In the genomic region with DNA sequence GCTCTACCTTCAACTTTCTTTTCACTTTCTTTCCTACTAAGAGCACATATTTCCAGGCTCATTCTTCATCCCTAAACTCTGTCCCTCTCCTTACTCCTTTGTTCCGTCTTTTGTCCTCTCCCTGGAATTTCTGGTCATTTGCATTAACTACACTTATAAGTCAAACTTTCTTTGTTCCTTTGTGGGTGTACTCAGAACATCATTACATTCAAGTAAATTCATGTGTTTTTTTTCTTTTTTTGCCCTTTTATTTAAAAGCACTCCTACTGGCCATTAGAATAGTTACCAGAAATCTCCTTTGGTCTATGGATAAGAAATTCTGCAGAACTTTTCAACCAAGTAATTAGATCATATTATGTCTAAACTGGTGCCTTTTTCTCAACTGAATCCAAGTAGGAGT, we compare ENCODE assay signal across 23 cellular contexts.
"Had no signal": no experiment of that assay in that cellular context is flagged by ENCODE, and none has a peak within 500 bp of the region (broad histone marks: within the 10 kb centered on the region; RNA-seq: fewer than 3 reads in every experiment).

No MANE protein-coding gene starts in this region.

- H3K27me3 ChIP-seq: brain microvascular endothelial cell, gastroesophageal sphincter, thyroid gland had no signal

- H3K27ac ChIP-seq: brain microvascular endothelial cell, gastroesophageal sphincter, thyroid gland had no signal

- H3K36me3 ChIP-seq: brain microvascular endothelial cell, gastroesophageal sphincter, thyroid gland had no signal

- DNase-seq: activated B cell treated with CpG ODN at 0.5 μM for 24 hours; activated CD4-positive, alpha-beta memory T cell treated with anti-CD3 and anti-CD28 coated beads, Interleukin-2, amount 10 ng/mL, durations not matched to agents 7 days and 5 days; activated CD4-positive, alpha-beta T cell treated with anti-CD3 and anti-CD28 coated beads for 4 hours; activated CD8-positive, alpha-beta memory T cell treated with anti-CD3 and anti-CD28 coated beads, Interleukin-2, amount 10 ng/mL, durations not matched to agents 7 days and 5 days; activated naive CD4-positive, alpha-beta T cell treated with Interleukin-2 at 50 U/mL for 16 hours; activated naive CD8-positive, alpha-beta T cell treated with anti-CD3 and anti-CD28 coated beads, Interleukin-2, amount 50 U/mL, for 24 hours; activated T-cell treated with anti-CD3 and anti-CD28 coated beads, Interleukin-2, amount 50 U/mL, for 24 hours; anterior cingulate cortex; brain microvascular endothelial cell; cortex of kidney; mucosa of descending colon; naive B cell; posterior cingulate gyrus; stimulated activated CD4-positive, alpha-beta T cell treated with anti-CD3 and anti-CD28 coated beads, Interleukin-12 subunit alpha, Interleukin-12 subunit beta, amount 100 ng/mL, for 4 hours; stimulated activated CD4-positive, alpha-beta T cell treated with anti-CD3 and anti-CD28 coated beads, Interleukin-2, amount 100 ng/mL, for 24 hours; stimulated activated naive CD4-positive, alpha-beta T cell treated with Interleukin-2 at 50 U/mL for 16 hours; thyroid gland had no signal

- H3K36me3 Mint-ChIP-seq: activated CD8-positive, alpha-beta memory T cell treated with anti-CD3 and anti-CD28 coated beads, Interleukin-2, amount 10 ng/mL, durations not matched to agents 7 days and 5 days; memory B cell; naive B cell had no signal

- H3K27me3 Mint-ChIP-seq: activated B cell treated with CpG ODN at 0.5 μM for 24 hours; activated CD4-positive, alpha-beta memory T cell treated with anti-CD3 and anti-CD28 coated beads, Interleukin-2, amount 10 ng/mL, durations not matched to agents 7 days and 5 days; activated CD8-positive, alpha-beta memory T cell treated with anti-CD3 and anti-CD28 coated beads, Interleukin-2, amount 10 ng/mL, durations not matched to agents 7 days and 5 days; activated naive CD8-positive, alpha-beta T cell treated with anti-CD3 and anti-CD28 coated beads, Interleukin-2, amount 50 U/mL, for 24 hours; activated T-cell treated with anti-CD3 and anti-CD28 coated beads, Interleukin-2, amount 50 U/mL, for 24 hours; central memory CD8-positive, alpha-beta T cell; memory B cell; naive B cell had no signal

- H3K4me3 Mint-ChIP-seq: activated B cell treated with CpG ODN at 0.5 μM for 24 hours; activated CD4-positive, alpha-beta memory T cell treated with anti-CD3 and anti-CD28 coated beads, Interleukin-2, amount 10 ng/mL, durations not matched to agents 7 days and 5 days; activated CD8-positive, alpha-beta memory T cell treated with anti-CD3 and anti-CD28 coated beads, Interleukin-2, amount 10 ng/mL, durations not matched to agents 7 days and 5 days; activated naive CD8-positive, alpha-beta T cell treated with anti-CD3 and anti-CD28 coated beads, Interleukin-2, amount 50 U/mL, for 24 hours; activated T-cell treated with anti-CD3 and anti-CD28 coated beads, Interleukin-2, amount 50 U/mL, for 24 hours; central memory CD8-positive, alpha-beta T cell; memory B cell; naive B cell; T-helper 2 cell treated with Interferon-gamma antibody and Interleukin-4, amounts not matched to agents 5 μg/mL and 100 μg/mL, for 36 hours had no signal

- H3K4me1 ChIP-seq: thyroid gland had no signal

- ATAC-seq: activated CD8-positive, alpha-beta memory T cell treated with anti-CD3 and anti-CD28 coated beads, Interleukin-2, amount 10 ng/mL, durations not matched to agents 7 days and 5 days; activated naive CD8-positive, alpha-beta T cell treated with anti-CD3 and anti-CD28 coated beads, Interleukin-2, amount 50 U/mL, for 24 hours; esophagus mucosa; gastroesophageal sphincter; mucosa of descending colon had no signal

- H3K9me3 Mint-ChIP-seq: activated naive CD8-positive, alpha-beta T cell treated with anti-CD3 and anti-CD28 coated beads, Interleukin-2, amount 50 U/mL, for 24 hours had no signal

- H3K4me1 Mint-ChIP-seq: activated B cell treated with CpG ODN at 0.5 μM for 24 hours; activated CD4-positive, alpha-beta memory T cell treated with anti-CD3 and anti-CD28 coated beads, Interleukin-2, amount 10 ng/mL, durations not matched to agents 7 days and 5 days; activated CD8-positive, alpha-beta memory T cell treated with anti-CD3 and anti-CD28 coated beads, Interleukin-2, amount 10 ng/mL, durations not matched to agents 7 days and 5 days; activated naive CD8-positive, alpha-beta T cell treated with anti-CD3 and anti-CD28 coated beads, Interleukin-2, amount 50 U/mL, for 24 hours; central memory CD8-positive, alpha-beta T cell; memory B cell; naive B cell had no signal

- H3K4me3 ChIP-seq: gastroesophageal sphincter, mucosa of descending colon, thyroid gland had no signal

- H3K9me3 ChIP-seq: gastroesophageal sphincter, mucosa of descending colon, thyroid gland had no signal

- H3K27ac Mint-ChIP-seq: activated B cell treated with CpG ODN at 0.5 μM for 24 hours; activated CD4-positive, alpha-beta memory T cell treated with anti-CD3 and anti-CD28 coated beads, Interleukin-2, amount 10 ng/mL, durations not matched to agents 7 days and 5 days; activated CD8-positive, alpha-beta memory T cell treated with anti-CD3 and anti-CD28 coated beads, Interleukin-2, amount 10 ng/mL, durations not matched to agents 7 days and 5 days; activated naive CD8-positive, alpha-beta T cell treated with anti-CD3 and anti-CD28 coated beads, Interleukin-2, amount 50 U/mL, for 24 hours; activated T-cell treated with anti-CD3 and anti-CD28 coated beads, Interleukin-2, amount 50 U/mL, for 24 hours; activated T-helper 2 cell treated with anti-CD3 and anti-CD28 coated beads, Interferon-gamma antibody, Interleukin-2, Interleukin-4, amounts not matched to agents 10 μg/mL and 5 μg/mL and 100 μg/mL, durations not matched to agents 14 hours and 24 hours and 36 hours; memory B cell; naive B cell; T-helper 2 cell treated with Interferon-gamma antibody and Interleukin-4, amounts not matched to agents 5 μg/mL and 100 μg/mL, for 36 hours had no signal
